Comparison of ENCODE assay signal across 22 cellular contexts in the genomic region with DNA sequence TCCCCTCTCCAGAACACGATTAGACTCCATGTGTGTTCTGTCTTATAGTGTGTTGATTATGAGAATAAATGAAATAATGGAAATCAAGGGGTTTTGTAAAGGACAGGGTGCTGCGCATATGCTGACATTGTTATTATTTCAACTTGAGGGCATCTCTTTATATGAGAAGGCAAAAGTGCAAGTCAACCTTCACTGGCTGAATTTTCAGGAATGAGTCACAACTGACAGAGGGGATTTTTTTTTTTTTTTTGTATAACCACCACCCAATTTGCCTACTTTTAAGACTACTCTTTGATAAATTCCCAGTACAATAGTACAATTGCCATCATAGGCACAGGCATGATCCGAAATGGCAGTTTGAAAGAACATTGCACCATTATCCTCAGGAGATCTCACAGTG.
DNase-seq lines count a peak whose midpoint lies in the region; ATAC-seq, FAIRE-seq and TF ChIP-seq lines count a peak whose summit lies in the region.
"Had no signal": no experiment of that assay in that cellular context is flagged by ENCODE, and none has a peak within 500 bp of the region (broad histone marks: within the 10 kb centered on the region; RNA-seq: fewer than 3 reads in every experiment).

No MANE protein-coding gene starts in this region.

- no peak for TF ChIP-seq CTCF in GM12878 (IDR thresholded peaks at IDR 0.05 in 2 of 3, conservative IDR thresholded peaks at IDR 0.05 in 1 of 3; ENCODE audit: control insufficient read depth in 2 of 3, extremely low read depth in 1 of 3, insufficient read depth in 1 of 3, low read depth in 3 of 3, low read length in 3 of 3)
- no peak for TF ChIP-seq CTCF in Peyer's patch (IDR thresholded peaks at IDR 0.05)
- no peak for TF ChIP-seq CTCF in activated CD8-positive, alpha-beta T cell treated with anti-CD3 and anti-CD28 coated beads for 36 hours (IDR thresholded peaks at IDR 0.05)
- TF ChIP-seq CTCF in CD4-positive, alpha-beta T cell (IDR thresholded peaks at IDR 0.05), result no peak

- intact Hi-C loops in GM12878 (cut with micrococcal nuclease; ENCODE audit: unreplicated experiment), result no loop called here
- intact Hi-C loops in activated CD8-positive, alpha-beta T cell treated with anti-CD3 and anti-CD28 coated beads for 36 hours (cut with micrococcal nuclease), result no loop called here
- intact Hi-C loops in CD4-positive, alpha-beta T cell (cut with DNase I, micrococcal nuclease), result no loop called here

- peak; percentile 59 for ATAC-seq in GM18861 (IDR thresholded peaks at IDR 0.05; ENCODE audit: unreplicated experiment)
- ATAC-seq in GM19463 (IDR thresholded peaks at IDR 0.05; ENCODE audit: unreplicated experiment), result peak; percentile 77
- ATAC-seq in HG02852 (IDR thresholded peaks at IDR 0.05; ENCODE audit: unreplicated experiment), result peak; percentile 72
- peak; percentile 54 for ATAC-seq in GM12878
- no peak for ATAC-seq in activated CD8-positive, alpha-beta T cell treated with anti-CD3 and anti-CD28 coated beads for 36 hours
- no peak for ATAC-seq in CD4-positive, alpha-beta T cell (ENCODE audit: poor library complexity)
- ATAC-seq: CD8-positive, alpha-beta T cell; HCT116 had no signal

- H3K9me3 ChIP-seq in GM12878 (replicated peaks; ENCODE audit: control insufficient read depth, insufficient read depth, low read length) (no peaks in the 10 kb centered on the region), Peyer's patch (no peaks in the 10 kb centered on the region)
- no peaks in the 10 kb centered on the region for H3K9me3 ChIP-seq in CD4-positive, alpha-beta T cell (ENCODE audit: control insufficient read depth, low read length)
- H3K9me3 ChIP-seq: BE2C had no signal

- no peak for TF ChIP-seq EP300 in GM12878 (IDR thresholded peaks at IDR 0.05; ENCODE audit: borderline replicate concordance in 1 of 2, control insufficient read depth in 1 of 2, low read depth in 2 of 2, low read length in 2 of 2)

- H3K27ac Mint-ChIP-seq in activated CD8-positive, alpha-beta T cell treated with anti-CD3 and anti-CD28 coated beads for 36 hours, result no peak overlapping the region
- no peak overlapping the region for H3K27ac Mint-ChIP-seq in CD4-positive, alpha-beta T cell
- H3K27ac Mint-ChIP-seq: CD8-positive, alpha-beta T cell had no signal

- WGBS in GM12878 (ENCODE audit: insufficient coverage, insufficient replicate concordance, low lambda C conversion rate, missing lambda C conversion rate), result 2% methylated on average over 3 of the region's 3 CpGs

- H3K27me3 ChIP-seq in GM12878 (replicated peaks in 1 of 2; ENCODE audit: control insufficient read depth in 2 of 2, insufficient read depth in 2 of 2, low read length in 1 of 2), result no peaks in the 10 kb centered on the region
- H3K27me3 ChIP-seq in Peyer's patch, result no peaks in the 10 kb centered on the region
- no peaks in the 10 kb centered on the region for H3K27me3 ChIP-seq in CD4-positive, alpha-beta T cell (ENCODE audit: control insufficient read depth, insufficient read depth, low read length)
- H3K27me3 ChIP-seq: BE2C had no signal

- CTCF ChIA-PET in GM12878 (lab: Yijun Ruan, JAX), result no interaction called here
- CTCF ChIA-PET in activated CD8-positive, alpha-beta T cell treated with anti-CD3 and anti-CD28 coated beads for 36 hours (lab: Charles Lee), result no interaction called here
- CTCF ChIA-PET in CD4-positive, alpha-beta T cell (lab: Charles Lee), result no interaction called here

- no peak overlapping the region for H3K4me3 ChIP-seq in GM12878
- no peak overlapping the region for H3K4me3 ChIP-seq in Peyer's patch
- H3K4me3 ChIP-seq: GM23248 had no signal

- no peaks in the 10 kb centered on the region for H3K4me1 Mint-ChIP-seq in activated CD8-positive, alpha-beta T cell treated with anti-CD3 and anti-CD28 coated beads for 36 hours (ENCODE audit: low read depth)
- H3K4me1 Mint-ChIP-seq in CD4-positive, alpha-beta T cell (ENCODE audit: low read depth), result no peaks in the 10 kb centered on the region

- POLR2A ChIA-PET in GM12878 (lab: Charles Lee), result no interaction called here
- POLR2A ChIA-PET in activated CD8-positive, alpha-beta T cell treated with anti-CD3 and anti-CD28 coated beads for 36 hours (lab: Charles Lee), result no interaction called here
- POLR2A ChIA-PET in CD4-positive, alpha-beta T cell (lab: Charles Lee), result no interaction called here

- no peaks in the 10 kb centered on the region for H3K36me3 Mint-ChIP-seq in activated CD8-positive, alpha-beta T cell treated with anti-CD3 and anti-CD28 coated beads for 36 hours (ENCODE audit: low read depth)
- no peaks in the 10 kb centered on the region for H3K36me3 Mint-ChIP-seq in CD4-positive, alpha-beta T cell (ENCODE audit: low read depth)
- H3K36me3 Mint-ChIP-seq: CD8-positive, alpha-beta T cell had no signal

- H4K20me1 ChIP-seq in GM12878 (ENCODE audit: control insufficient read depth, insufficient read depth), result no peaks in the 10 kb centered on the region

- no peak for TF ChIP-seq RAD21 in GM12878 (IDR thresholded peaks at IDR 0.05; ENCODE audit: insufficient read depth, low read depth, low read length)

- no peak overlapping the region for H3K9ac ChIP-seq in GM12878 (ENCODE audit: control insufficient read depth, insufficient read depth, low read length)
- H3K9ac ChIP-seq: GM23248 had no signal

- SMC1A ChIA-PET in GM12878 (lab: Charles Lee; ENCODE audit: uncharacterized antibody, unreplicated experiment), result no interaction called here

- RAD21 ChIA-PET in GM12878 (lab: Charles Lee; ENCODE audit: unreplicated experiment), result no interaction called here

- H3K4me1 ChIP-seq in GM12878 (ENCODE audit: control insufficient read depth, insufficient read depth, low read length) (no peaks in the 10 kb centered on the region), Peyer's patch (no peaks in the 10 kb centered on the region)
- H3K4me1 ChIP-seq: BE2C had no signal

- in situ Hi-C loops in GM12878 (cut with MboI), result no loop called here

- H3K36me3 ChIP-seq in GM12878 (ENCODE audit: control insufficient read depth in 2 of 2, insufficient read depth in 2 of 2, low read length in 1 of 2) (no peaks in the 10 kb centered on the region), Peyer's patch (no peaks in the 10 kb centered on the region)
- H3K36me3 ChIP-seq: BE2C had no signal

- peaks cover 12% of the 10 kb centered on the region for H3K9me3 Mint-ChIP-seq in activated CD8-positive, alpha-beta T cell treated with anti-CD3 and anti-CD28 coated beads for 36 hours
- peaks cover 10% of the 10 kb centered on the region for H3K9me3 Mint-ChIP-seq in CD4-positive, alpha-beta T cell

- no peak overlapping the region for H2AFZ ChIP-seq in GM12878 (ENCODE audit: control insufficient read depth, low read depth, low read length)
- H2AFZ ChIP-seq: GM23248 had no signal

- FAIRE-seq in GM12878 (lab: Jason Lieb, UNC), result no peak
- FAIRE-seq: A204.1, D721Med, GM18507, H54 had no signal

- no peaks in the 10 kb centered on the region for H3K27me3 Mint-ChIP-seq in activated CD8-positive, alpha-beta T cell treated with anti-CD3 and anti-CD28 coated beads for 36 hours
- no peaks in the 10 kb centered on the region for H3K27me3 Mint-ChIP-seq in CD4-positive, alpha-beta T cell

- no peaks in the 10 kb centered on the region for H3K79me2 ChIP-seq in GM12878 (ENCODE audit: control insufficient read depth, insufficient read depth, low read length)

- DNase-seq in GM12878 (ENCODE audit: low read depth, low spot score), result no peak
- DNase-seq in Peyer's patch, result no peak
- no peak for DNase-seq in activated CD8-positive, alpha-beta T cell treated with anti-CD3 and anti-CD28 coated beads for 36 hours
- no peak for DNase-seq in CD4-positive, alpha-beta T cell
- DNase-seq: BE2C; CD8-positive, alpha-beta T cell; COR-L47; DMS153; DND-41; GDM1; GM23248; Karpas-422 had no signal

- H3K27ac ChIP-seq in GM12878 (ENCODE audit: control insufficient read depth, insufficient read depth), result no peak overlapping the region
- no peak overlapping the region for H3K27ac ChIP-seq in Peyer's patch
- H3K27ac ChIP-seq in CD4-positive, alpha-beta T cell (ENCODE audit: low read depth, low read length), result no peak overlapping the region
- H3K27ac ChIP-seq: C4-2B, GM23248, HL-60 had no signal

- no peak overlapping the region for H3K4me2 ChIP-seq in GM12878 (ENCODE audit: control insufficient read depth, insufficient read depth)

- TF ChIP-seq POLR2A in GM12878 (IDR thresholded peaks at IDR 0.05; ENCODE audit: low read depth, low read length) (no peak), Peyer's patch (IDR thresholded peaks at IDR 0.05) (no peak)

- no TSS peak for BruUV-seq in GM12878 (replicated peaks; lab: Mats Ljungman, UMichigan)

- H3K4me3 Mint-ChIP-seq in activated CD8-positive, alpha-beta T cell treated with anti-CD3 and anti-CD28 coated beads for 36 hours, result no peak overlapping the region
- H3K4me3 Mint-ChIP-seq in CD4-positive, alpha-beta T cell, result no peak overlapping the region
- H3K4me3 Mint-ChIP-seq: CD8-positive, alpha-beta T cell had no signal

TF ChIP-seq in GM12878, 131 proteins besides CTCF, POLR2A, EP300 and RAD21:
- TF ChIP-seq MXI1 (IDR thresholded peaks at IDR 0.05; ENCODE audit: low read depth, low read length), result no peak
- no peak for TF ChIP-seq ZNF384 (IDR thresholded peaks at IDR 0.05; ENCODE audit: borderline replicate concordance, low read depth, low read length)
- TF ChIP-seq IKZF1 (conservative IDR thresholded peaks at IDR 0.05), result no peak

Comparison
In these comparisons a context has a peak if more than half of its experiments do, and no peak if none do; other contexts are left out.
1. ATAC-seq: peak in GM18861 (single experiment), GM19463 (single experiment), HG02852 (single experiment) and GM12878 (single experiment); none in activated CD8-positive, alpha-beta T cell treated with anti-CD3 and anti-CD28 coated beads for 36 hours (single experiment) and CD4-positive, alpha-beta T cell (single experiment).